In the genomic region with DNA sequence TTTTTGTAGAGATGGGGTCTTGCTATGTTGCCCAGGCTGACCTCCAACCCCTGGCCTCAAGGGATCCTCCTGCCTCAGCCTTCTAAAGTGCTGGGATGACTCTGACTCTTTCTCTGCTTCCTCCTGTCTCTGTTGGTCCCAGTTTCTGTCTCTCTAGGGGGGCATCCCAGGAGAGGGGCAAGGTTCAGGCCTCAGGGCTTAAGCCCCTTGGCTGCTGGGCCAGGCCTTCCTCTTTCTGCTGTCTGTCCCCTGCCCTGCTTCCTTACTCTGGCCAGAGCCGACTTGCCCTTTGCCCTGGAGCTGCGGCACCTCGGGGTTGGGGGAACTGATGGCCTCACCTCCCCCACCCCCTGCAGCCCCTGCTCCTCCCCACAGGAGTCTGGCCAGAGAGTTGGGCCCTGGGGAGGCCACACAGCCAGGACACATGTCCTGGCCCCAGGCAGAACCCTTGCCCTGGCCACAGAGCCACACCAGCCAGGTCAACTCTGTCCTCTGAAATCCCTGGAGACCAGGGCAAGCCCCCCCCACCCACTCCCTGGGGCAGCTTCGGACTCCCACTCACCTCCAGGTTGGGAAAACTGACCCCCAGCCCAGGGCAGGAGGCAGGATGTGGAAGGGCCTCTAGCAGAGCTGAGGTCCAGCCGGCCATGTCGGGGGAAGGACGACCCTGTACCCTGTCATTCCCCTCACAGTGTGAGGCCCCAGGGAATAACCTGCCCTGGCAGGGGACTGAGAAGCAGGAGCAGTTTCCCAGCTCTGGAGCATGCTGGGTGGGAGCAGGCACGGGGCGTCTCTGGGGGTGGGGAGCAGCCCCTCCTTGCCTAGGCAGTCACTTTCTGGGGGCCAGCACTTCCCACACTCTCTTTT, we compare ENCODE assay signal across 1 cellular context.
TF ChIP-seq lines count a peak whose summit lies in the region.

No MANE protein-coding gene starts in this region.

TF ChIP-seq in HepG2, 621 proteins besides CTCF, POLR2A, EP300 and RAD21 (continued from another document and continues in another):
- TF ChIP-seq, protein P1, sequence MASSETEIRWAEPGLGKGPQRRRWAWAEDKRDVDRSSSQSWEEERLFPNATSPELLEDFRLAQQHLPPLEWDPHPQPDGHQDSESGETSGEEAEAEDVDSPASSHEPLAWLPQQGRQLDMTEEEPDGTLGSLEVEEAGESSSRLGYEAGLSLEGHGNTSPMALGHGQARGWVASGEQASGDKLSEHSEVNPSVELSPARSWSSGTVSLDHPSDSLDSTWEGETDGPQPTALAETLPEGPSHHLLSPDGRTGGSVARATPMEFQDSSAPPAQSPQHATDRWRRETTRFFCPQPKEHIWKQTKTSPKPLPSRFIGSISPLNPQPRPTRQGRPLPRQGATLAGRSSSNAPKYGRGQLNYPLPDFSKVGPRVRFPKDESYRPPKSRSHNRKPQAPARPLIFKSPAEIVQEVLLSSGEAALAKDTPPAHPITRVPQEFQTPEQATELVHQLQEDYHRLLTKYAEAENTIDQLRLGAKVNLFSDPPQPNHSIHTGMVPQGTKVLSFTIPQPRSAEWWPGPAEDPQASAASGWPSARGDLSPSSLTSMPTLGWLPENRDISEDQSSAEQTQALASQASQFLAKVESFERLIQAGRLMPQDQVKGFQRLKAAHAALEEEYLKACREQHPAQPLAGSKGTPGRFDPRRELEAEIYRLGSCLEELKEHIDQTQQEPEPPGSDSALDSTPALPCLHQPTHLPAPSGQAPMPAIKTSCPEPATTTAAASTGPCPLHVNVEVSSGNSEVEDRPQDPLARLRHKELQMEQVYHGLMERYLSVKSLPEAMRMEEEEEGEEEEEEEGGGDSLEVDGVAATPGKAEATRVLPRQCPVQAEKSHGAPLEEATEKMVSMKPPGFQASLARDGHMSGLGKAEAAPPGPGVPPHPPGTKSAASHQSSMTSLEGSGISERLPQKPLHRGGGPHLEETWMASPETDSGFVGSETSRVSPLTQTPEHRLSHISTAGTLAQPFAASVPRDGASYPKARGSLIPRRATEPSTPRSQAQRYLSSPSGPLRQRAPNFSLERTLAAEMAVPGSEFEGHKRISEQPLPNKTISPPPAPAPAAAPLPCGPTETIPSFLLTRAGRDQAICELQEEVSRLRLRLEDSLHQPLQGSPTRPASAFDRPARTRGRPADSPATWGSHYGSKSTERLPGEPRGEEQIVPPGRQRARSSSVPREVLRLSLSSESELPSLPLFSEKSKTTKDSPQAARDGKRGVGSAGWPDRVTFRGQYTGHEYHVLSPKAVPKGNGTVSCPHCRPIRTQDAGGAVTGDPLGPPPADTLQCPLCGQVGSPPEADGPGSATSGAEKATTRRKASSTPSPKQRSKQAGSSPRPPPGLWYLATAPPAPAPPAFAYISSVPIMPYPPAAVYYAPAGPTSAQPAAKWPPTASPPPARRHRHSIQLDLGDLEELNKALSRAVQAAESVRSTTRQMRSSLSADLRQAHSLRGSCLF (CRISPR knock-in tag; IDR thresholded peaks at IDR 0.05; ENCODE audit: borderline replicate concordance), result no peak
- no peak for TF ChIP-seq NRL (CRISPR knock-in tag; IDR thresholded peaks at IDR 0.05; ENCODE audit: borderline replicate concordance)
- TF ChIP-seq PCBP1 (IDR thresholded peaks at IDR 0.05; ENCODE audit: borderline replicate concordance, low read depth, low read length), result no peak
- TF ChIP-seq, protein P2, sequence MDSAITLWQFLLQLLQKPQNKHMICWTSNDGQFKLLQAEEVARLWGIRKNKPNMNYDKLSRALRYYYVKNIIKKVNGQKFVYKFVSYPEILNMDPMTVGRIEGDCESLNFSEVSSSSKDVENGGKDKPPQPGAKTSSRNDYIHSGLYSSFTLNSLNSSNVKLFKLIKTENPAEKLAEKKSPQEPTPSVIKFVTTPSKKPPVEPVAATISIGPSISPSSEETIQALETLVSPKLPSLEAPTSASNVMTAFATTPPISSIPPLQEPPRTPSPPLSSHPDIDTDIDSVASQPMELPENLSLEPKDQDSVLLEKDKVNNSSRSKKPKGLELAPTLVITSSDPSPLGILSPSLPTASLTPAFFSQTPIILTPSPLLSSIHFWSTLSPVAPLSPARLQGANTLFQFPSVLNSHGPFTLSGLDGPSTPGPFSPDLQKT (CRISPR knock-in tag; IDR thresholded peaks at IDR 0.05; ENCODE audit: borderline replicate concordance), result no peak
- TF ChIP-seq ZNF644 (CRISPR knock-in tag; IDR thresholded peaks at IDR 0.05; ENCODE audit: low read depth), result no peak
- no peak for TF ChIP-seq ZNF672 (CRISPR knock-in tag; IDR thresholded peaks at IDR 0.05)
- TF ChIP-seq, protein P3, sequence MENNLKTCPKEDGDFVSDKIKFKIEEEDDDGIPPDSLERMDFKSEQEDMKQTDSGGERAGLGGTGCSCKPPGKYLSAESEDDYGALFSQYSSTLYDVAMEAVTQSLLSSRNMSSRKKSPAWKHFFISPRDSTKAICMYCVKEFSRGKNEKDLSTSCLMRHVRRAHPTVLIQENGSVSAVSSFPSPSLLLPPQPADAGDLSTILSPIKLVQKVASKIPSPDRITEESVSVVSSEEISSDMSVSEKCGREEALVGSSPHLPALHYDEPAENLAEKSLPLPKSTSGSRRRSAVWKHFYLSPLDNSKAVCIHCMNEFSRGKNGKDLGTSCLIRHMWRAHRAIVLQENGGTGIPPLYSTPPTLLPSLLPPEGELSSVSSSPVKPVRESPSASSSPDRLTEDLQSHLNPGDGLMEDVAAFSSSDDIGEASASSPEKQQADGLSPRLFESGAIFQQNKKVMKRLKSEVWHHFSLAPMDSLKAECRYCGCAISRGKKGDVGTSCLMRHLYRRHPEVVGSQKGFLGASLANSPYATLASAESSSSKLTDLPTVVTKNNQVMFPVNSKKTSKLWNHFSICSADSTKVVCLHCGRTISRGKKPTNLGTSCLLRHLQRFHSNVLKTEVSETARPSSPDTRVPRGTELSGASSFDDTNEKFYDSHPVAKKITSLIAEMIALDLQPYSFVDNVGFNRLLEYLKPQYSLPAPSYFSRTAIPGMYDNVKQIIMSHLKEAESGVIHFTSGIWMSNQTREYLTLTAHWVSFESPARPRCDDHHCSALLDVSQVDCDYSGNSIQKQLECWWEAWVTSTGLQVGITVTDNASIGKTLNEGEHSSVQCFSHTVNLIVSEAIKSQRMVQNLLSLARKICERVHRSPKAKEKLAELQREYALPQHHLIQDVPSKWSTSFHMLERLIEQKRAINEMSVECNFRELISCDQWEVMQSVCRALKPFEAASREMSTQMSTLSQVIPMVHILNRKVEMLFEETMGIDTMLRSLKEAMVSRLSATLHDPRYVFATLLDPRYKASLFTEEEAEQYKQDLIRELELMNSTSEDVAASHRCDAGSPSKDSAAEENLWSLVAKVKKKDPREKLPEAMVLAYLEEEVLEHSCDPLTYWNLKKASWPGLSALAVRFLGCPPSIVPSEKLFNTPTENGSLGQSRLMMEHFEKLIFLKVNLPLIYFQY (CRISPR knock-in tag; IDR thresholded peaks at IDR 0.05; ENCODE audit: borderline replicate concordance), result 0 out of 2 replicates have a peak, but pooled peaks have one; percentile 35
- no peak for TF ChIP-seq TRIM24 (CRISPR knock-in tag; IDR thresholded peaks at IDR 0.05)
- TF ChIP-seq, protein P4, sequence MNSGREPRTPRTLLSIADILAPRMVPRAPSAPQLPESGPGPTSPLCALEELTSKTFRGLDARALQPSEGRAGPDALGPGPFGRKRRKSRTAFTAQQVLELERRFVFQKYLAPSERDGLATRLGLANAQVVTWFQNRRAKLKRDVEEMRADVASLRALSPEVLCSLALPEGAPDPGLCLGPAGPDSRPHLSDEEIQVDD (CRISPR knock-in tag; IDR thresholded peaks at IDR 0.05; ENCODE audit: borderline replicate concordance), result no peak
- no peak for TF ChIP-seq FOXM1 (CRISPR knock-in tag; IDR thresholded peaks at IDR 0.05)
- TF ChIP-seq ATRX (CRISPR knock-in tag; IDR thresholded peaks at IDR 0.05; ENCODE audit: borderline replicate concordance), result no peak
- TF ChIP-seq MTF1 (CRISPR knock-in tag; IDR thresholded peaks at IDR 0.05), result no peak
- TF ChIP-seq KLF16 (CRISPR knock-in tag; IDR thresholded peaks at IDR 0.05), result no peak
- 0 out of 2 replicates have a peak, but pooled peaks have one; percentile 53 for TF ChIP-seq MIXL1 (CRISPR knock-in tag; IDR thresholded peaks at IDR 0.05)
- TF ChIP-seq MYNN (CRISPR knock-in tag; IDR thresholded peaks at IDR 0.05; ENCODE audit: low read depth), result no peak
- no peak for TF ChIP-seq ZNF354B (CRISPR knock-in tag; IDR thresholded peaks at IDR 0.05)
- no peak for TF ChIP-seq FIP1L1 (IDR thresholded peaks at IDR 0.05; ENCODE audit: borderline replicate concordance, insufficient read depth, low read depth, low read length)
- no peak for TF ChIP-seq KLF12 (CRISPR knock-in tag; IDR thresholded peaks at IDR 0.05; ENCODE audit: borderline replicate concordance)
- TF ChIP-seq, protein P5, sequence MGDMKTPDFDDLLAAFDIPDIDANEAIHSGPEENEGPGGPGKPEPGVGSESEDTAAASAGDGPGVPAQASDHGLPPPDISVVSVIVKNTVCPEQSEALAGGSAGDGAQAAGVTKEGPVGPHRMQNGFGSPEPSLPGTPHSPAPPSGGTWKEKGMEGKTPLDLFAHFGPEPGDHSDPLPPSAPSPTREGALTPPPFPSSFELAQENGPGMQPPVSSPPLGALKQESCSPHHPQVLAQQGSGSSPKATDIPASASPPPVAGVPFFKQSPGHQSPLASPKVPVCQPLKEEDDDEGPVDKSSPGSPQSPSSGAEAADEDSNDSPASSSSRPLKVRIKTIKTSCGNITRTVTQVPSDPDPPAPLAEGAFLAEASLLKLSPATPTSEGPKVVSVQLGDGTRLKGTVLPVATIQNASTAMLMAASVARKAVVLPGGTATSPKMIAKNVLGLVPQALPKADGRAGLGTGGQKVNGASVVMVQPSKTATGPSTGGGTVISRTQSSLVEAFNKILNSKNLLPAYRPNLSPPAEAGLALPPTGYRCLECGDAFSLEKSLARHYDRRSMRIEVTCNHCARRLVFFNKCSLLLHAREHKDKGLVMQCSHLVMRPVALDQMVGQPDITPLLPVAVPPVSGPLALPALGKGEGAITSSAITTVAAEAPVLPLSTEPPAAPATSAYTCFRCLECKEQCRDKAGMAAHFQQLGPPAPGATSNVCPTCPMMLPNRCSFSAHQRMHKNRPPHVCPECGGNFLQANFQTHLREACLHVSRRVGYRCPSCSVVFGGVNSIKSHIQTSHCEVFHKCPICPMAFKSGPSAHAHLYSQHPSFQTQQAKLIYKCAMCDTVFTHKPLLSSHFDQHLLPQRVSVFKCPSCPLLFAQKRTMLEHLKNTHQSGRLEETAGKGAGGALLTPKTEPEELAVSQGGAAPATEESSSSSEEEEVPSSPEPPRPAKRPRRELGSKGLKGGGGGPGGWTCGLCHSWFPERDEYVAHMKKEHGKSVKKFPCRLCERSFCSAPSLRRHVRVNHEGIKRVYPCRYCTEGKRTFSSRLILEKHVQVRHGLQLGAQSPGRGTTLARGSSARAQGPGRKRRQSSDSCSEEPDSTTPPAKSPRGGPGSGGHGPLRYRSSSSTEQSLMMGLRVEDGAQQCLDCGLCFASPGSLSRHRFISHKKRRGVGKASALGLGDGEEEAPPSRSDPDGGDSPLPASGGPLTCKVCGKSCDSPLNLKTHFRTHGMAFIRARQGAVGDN (CRISPR knock-in tag; IDR thresholded peaks at IDR 0.05), result peak; percentile 92
- TF ChIP-seq, protein P6, sequence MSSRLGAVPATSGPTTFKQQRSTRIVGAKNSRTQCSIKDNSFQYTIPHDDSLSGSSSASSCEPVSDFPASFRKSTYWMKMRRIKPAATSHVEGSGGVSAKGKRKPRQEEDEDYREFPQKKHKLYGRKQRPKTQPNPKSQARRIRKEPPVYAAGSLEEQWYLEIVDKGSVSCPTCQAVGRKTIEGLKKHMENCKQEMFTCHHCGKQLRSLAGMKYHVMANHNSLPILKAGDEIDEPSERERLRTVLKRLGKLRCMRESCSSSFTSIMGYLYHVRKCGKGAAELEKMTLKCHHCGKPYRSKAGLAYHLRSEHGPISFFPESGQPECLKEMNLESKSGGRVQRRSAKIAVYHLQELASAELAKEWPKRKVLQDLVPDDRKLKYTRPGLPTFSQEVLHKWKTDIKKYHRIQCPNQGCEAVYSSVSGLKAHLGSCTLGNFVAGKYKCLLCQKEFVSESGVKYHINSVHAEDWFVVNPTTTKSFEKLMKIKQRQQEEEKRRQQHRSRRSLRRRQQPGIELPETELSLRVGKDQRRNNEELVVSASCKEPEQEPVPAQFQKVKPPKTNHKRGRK (CRISPR knock-in tag; IDR thresholded peaks at IDR 0.05), result no peak
- TF ChIP-seq SAP130 (CRISPR knock-in tag; IDR thresholded peaks at IDR 0.05; ENCODE audit: low read depth), result peak; percentile 42
- TF ChIP-seq, protein P7, sequence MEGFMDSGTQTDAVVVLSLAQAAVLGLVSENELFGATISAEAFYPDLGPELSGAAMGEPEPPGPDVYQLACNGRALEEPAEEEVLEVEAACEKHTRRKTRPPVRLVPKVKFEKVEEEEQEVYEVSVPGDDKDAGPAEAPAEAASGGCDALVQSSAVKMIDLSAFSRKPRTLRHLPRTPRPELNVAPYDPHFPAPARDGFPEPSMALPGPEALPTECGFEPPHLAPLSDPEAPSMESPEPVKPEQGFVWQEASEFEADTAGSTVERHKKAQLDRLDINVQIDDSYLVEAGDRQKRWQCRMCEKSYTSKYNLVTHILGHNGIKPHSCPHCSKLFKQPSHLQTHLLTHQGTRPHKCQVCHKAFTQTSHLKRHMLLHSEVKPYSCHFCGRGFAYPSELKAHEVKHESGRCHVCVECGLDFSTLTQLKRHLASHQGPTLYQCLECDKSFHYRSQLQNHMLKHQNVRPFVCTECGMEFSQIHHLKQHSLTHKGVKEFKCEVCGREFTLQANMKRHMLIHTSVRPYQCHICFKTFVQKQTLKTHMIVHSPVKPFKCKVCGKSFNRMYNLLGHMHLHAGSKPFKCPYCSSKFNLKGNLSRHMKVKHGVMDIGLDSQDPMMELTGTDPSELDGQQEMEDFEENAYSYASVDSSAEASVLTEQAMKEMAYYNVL (CRISPR knock-in tag; IDR thresholded peaks at IDR 0.05; ENCODE audit: borderline replicate concordance), result no peak
- peak; percentile 76; the same call in 1 of the 2 replicates for TF ChIP-seq BRD4 (CRISPR knock-in tag; IDR thresholded peaks at IDR 0.05)
- TF ChIP-seq ZNF670 (CRISPR knock-in tag; IDR thresholded peaks at IDR 0.05; ENCODE audit: borderline replicate concordance), result no peak
- TF ChIP-seq, protein P8, sequence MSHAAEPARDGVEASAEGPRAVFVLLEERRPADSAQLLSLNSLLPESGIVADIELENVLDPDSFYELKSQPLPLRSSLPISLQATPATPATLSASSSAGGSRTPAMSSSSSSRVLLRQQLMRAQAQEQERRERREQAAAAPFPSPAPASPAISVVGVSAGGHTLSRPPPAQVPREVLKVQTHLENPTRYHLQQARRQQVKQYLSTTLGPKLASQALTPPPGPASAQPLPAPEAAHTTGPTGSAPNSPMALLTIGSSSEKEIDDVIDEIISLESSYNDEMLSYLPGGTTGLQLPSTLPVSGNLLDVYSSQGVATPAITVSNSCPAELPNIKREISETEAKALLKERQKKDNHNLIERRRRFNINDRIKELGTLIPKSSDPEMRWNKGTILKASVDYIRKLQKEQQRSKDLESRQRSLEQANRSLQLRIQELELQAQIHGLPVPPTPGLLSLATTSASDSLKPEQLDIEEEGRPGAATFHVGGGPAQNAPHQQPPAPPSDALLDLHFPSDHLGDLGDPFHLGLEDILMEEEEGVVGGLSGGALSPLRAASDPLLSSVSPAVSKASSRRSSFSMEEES (CRISPR knock-in tag; IDR thresholded peaks at IDR 0.05), result 0 out of 2 replicates have a peak, but pooled peaks have one; percentile 24
- TF ChIP-seq, protein P9, sequence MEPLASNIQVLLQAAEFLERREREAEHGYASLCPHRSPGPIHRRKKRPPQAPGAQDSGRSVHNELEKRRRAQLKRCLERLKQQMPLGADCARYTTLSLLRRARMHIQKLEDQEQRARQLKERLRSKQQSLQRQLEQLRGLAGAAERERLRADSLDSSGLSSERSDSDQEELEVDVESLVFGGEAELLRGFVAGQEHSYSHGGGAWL (CRISPR knock-in tag; IDR thresholded peaks at IDR 0.05), result no peak
- no peak for TF ChIP-seq HNRNPH1 (optimal IDR thresholded peaks at IDR 0.05; ENCODE audit: low read depth, low read length)
- no peak; the same call in 1 of the 2 replicates for TF ChIP-seq ZNF335 (CRISPR knock-in tag; IDR thresholded peaks at IDR 0.05)
- TF ChIP-seq, protein P10, sequence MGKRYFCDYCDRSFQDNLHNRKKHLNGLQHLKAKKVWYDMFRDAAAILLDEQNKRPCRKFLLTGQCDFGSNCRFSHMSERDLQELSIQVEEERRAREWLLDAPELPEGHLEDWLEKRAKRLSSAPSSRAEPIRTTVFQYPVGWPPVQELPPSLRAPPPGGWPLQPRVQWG (CRISPR knock-in tag; IDR thresholded peaks at IDR 0.05; ENCODE audit: borderline replicate concordance, low read depth), result no peak
- no peak; the same call in 1 of the 2 replicates for TF ChIP-seq NFIC (IDR thresholded peaks at IDR 0.05; ENCODE audit: low read length)
- TF ChIP-seq SRY (CRISPR knock-in tag; IDR thresholded peaks at IDR 0.05), result no peak
